In genomic region chr14:69768873-69769272, GRCh38 we compare ENCODE assay signal across 9 cellular contexts. TPM values are rescaled to one million over a fixed set of nuclear protein-coding genes. Genes with fewer than 3 reads are reported as not detected.
DNase-seq lines count a peak whose midpoint lies in the region; ATAC-seq, FAIRE-seq and TF ChIP-seq lines count a peak whose summit lies in the region.
"Had no signal": no experiment of that assay in that cellular context is flagged by ENCODE, and none has a peak within 500 bp of the region (broad histone marks: within the 10 kb centered on the region; RNA-seq: fewer than 3 reads in every experiment).

No MANE protein-coding gene starts in this region.

- peak overlapping the region; percentile 96 for H3K4me3 Mint-ChIP-seq in HFFc6
- H3K4me3 Mint-ChIP-seq in activated CD8-positive, alpha-beta T cell treated with anti-CD3 and anti-CD28 coated beads for 36 hours, result peak overlapping the region; percentile 90

- peaks cover 52% of the 10 kb centered on the region for H4K20me1 ChIP-seq in hepatocyte (ENCODE audit: insufficient read depth, poor library complexity, severe bottlenecking)

- intact Hi-C loops in activated CD8-positive, alpha-beta T cell treated with anti-CD3 and anti-CD28 coated beads for 36 hours (cut with micrococcal nuclease), result no loop called here

- H3K36me3 ChIP-seq in hepatocyte (replicated peaks; ENCODE audit: insufficient read depth, low read depth) (peaks cover 24% of the 10 kb centered on the region), small intestine (ENCODE audit: control insufficient read depth in 2 of 2, insufficient read depth in 2 of 2, low read length in 2 of 2) (peaks cover 21 to 32% of the 10 kb centered on the region in 2 donors)

- peaks cover 21% of the 10 kb centered on the region for H3K4me1 ChIP-seq in hepatocyte (ENCODE audit: insufficient read depth)
- H3K4me1 ChIP-seq in small intestine (ENCODE audit: control insufficient read depth in 2 of 2, insufficient read depth in 1 of 2, low read depth in 1 of 2, low read length in 1 of 2), result peaks cover 0 to 7% of the 10 kb centered on the region in 2 donors

- H3K27me3 ChIP-seq in hepatocyte (no peaks in the 10 kb centered on the region), small intestine (ENCODE audit: control insufficient read depth in 2 of 2, insufficient read depth in 2 of 2, low read length in 2 of 2) (no peaks in the 10 kb centered on the region)

- peaks cover 63% of the 10 kb centered on the region for H3K36me3 Mint-ChIP-seq in HFFc6 (ENCODE audit: low read depth)
- H3K36me3 Mint-ChIP-seq in activated CD8-positive, alpha-beta T cell treated with anti-CD3 and anti-CD28 coated beads for 36 hours (ENCODE audit: low read depth), result peaks cover 72% of the 10 kb centered on the region

- POLR2A ChIA-PET in activated CD8-positive, alpha-beta T cell treated with anti-CD3 and anti-CD28 coated beads for 36 hours (lab: Charles Lee), result interaction anchor here (1.5 to 4.2 kb wide), 4 partner anchors 8 to 157 kb away, joined by 7 to 28 read pairs (median 8); partner anchors contain the start of gene SUSD6

- H3K9me2 ChIP-seq in hepatocyte (replicated peaks; ENCODE audit: insufficient read depth), result no peaks in the 10 kb centered on the region

- peaks cover 13% of the 10 kb centered on the region for H3K27me3 Mint-ChIP-seq in HFFc6 (ENCODE audit: insufficient read depth)
- H3K27me3 Mint-ChIP-seq in activated CD8-positive, alpha-beta T cell treated with anti-CD3 and anti-CD28 coated beads for 36 hours, result peaks cover 2% of the 10 kb centered on the region

- H3K4me3 ChIP-seq in hepatocyte, result peak overlapping the region; percentile 76
- peak overlapping the region in 1 of 2 donors; percentile 95 for H3K4me3 ChIP-seq in small intestine (ENCODE audit: low read depth in 1 of 2, low read length in 2 of 2)

- H3K4me1 Mint-ChIP-seq in HFFc6 (ENCODE audit: low read depth), result peaks cover 54% of the 10 kb centered on the region
- peaks cover 63% of the 10 kb centered on the region for H3K4me1 Mint-ChIP-seq in activated CD8-positive, alpha-beta T cell treated with anti-CD3 and anti-CD28 coated beads for 36 hours (ENCODE audit: low read depth)

- WGBS in hepatocyte (ENCODE audit: low lambda C conversion rate, missing lambda C conversion rate), result 87% methylated on average over 8 of the region's 8 CpGs
- WGBS in small intestine, 3 donors, result 70 to 76% (median 73%) methylated on average over 8 of the region's 8 CpGs

- H3K4me2 ChIP-seq in hepatocyte, result peak overlapping the region; percentile 93

- H3K27ac ChIP-seq in hepatocyte (no peak overlapping the region), small intestine (ENCODE audit: low read depth in 1 of 2, low read length in 1 of 2) (peak overlapping the region in 1 of 2 donors; percentile 98)

- peak overlapping the region; percentile 100 for H3K27ac Mint-ChIP-seq in HFFc6
- H3K27ac Mint-ChIP-seq in activated CD8-positive, alpha-beta T cell treated with anti-CD3 and anti-CD28 coated beads for 36 hours, result peak overlapping the region; percentile 100

- no peak for FAIRE-seq in small intestine (lab: Jason Lieb, UNC)

- CTCF ChIA-PET in activated CD8-positive, alpha-beta T cell treated with anti-CD3 and anti-CD28 coated beads for 36 hours (lab: Charles Lee), result interaction anchor here (1.0 to 1.2 kb wide), 3 partner anchors 8 to 42 kb away, joined by 3 to 4 read pairs (median 4); no protein-coding TSS in a partner anchor

- peaks cover 7% of the 10 kb centered on the region for H3K9me3 Mint-ChIP-seq in HFFc6
- H3K9me3 Mint-ChIP-seq in activated CD8-positive, alpha-beta T cell treated with anti-CD3 and anti-CD28 coated beads for 36 hours, result peaks cover 6% of the 10 kb centered on the region

- H3K9me3 ChIP-seq in hepatocyte (ENCODE audit: low read depth) (no peaks in the 10 kb centered on the region), small intestine (ENCODE audit: control insufficient read depth, low read depth) (no peaks in the 10 kb centered on the region)

- H3K79me2 ChIP-seq in hepatocyte, result peaks cover 54% of the 10 kb centered on the region

- DNase-seq in HFFc6 (no peak), hepatocyte (ENCODE audit: low spot score) (no peak), small intestine (peak; percentile 43), Kasumi-1 (lab: John Stamatoyannopoulos, UW) (no peak), NCI-H1105 (lab: John Stamatoyannopoulos, UW) (no peak), SHP77 treated with DMSO at 0.1 percent for 48 hours (lab: John Stamatoyannopoulos, UW) (no peak), hepatic stellate cell (ENCODE audit: low spot score) (no peak)
- DNase-seq in activated CD8-positive, alpha-beta T cell treated with anti-CD3 and anti-CD28 coated beads for 36 hours, result no peak
- DNase-seq: NCI-H526 had no signal

- ATAC-seq in activated CD8-positive, alpha-beta T cell treated with anti-CD3 and anti-CD28 coated beads for 36 hours, result no peak

- TF ChIP-seq CTCF in HFFc6 (IDR thresholded peaks at IDR 0.05) (no peak), hepatocyte (IDR thresholded peaks at IDR 0.05; ENCODE audit: poor library complexity) (no peak)
- no peak for TF ChIP-seq CTCF in activated CD8-positive, alpha-beta T cell treated with anti-CD3 and anti-CD28 coated beads for 36 hours (IDR thresholded peaks at IDR 0.05)

- H2AFZ ChIP-seq in hepatocyte, result no peak overlapping the region

RNA-seq across cellular contexts. Expression of gene SRSF5, which starts 1.9 kb away (rescaled TPM):
- total RNA-seq in HFFc6 (2021; fragmentation: NEBNext Ultra II Directional; extraction: Animal tissue kit (Norgen Biotek cat#: 25700)), result 100 to 1,000 TPM; 162 to 221 (median 185) TPM
- 100 to 1,000 TPM; 255 to 267 TPM for total RNA-seq in activated CD8-positive, alpha-beta T cell treated with anti-CD3 and anti-CD28 coated beads for 36 hours
- 262 and 263 TPM in 2 replicates for total RNA-seq in hepatocyte
- 386 and 447 TPM in 2 replicates for polyA plus RNA-seq in hepatocyte
- 100 to 1,000 TPM; 216 to 250 (median 249) TPM for polyA plus RNA-seq in small intestine

RNA-seq across cellular contexts. Expression of gene SLC10A1, which starts 28.2 kb away (rescaled TPM):
- not detected for total RNA-seq in HFFc6 (2021; fragmentation: NEBNext Ultra II Directional; extraction: Animal tissue kit (Norgen Biotek cat#: 25700))
- not detected for total RNA-seq in activated CD8-positive, alpha-beta T cell treated with anti-CD3 and anti-CD28 coated beads for 36 hours
- 1.7 and 3.0 TPM in 2 replicates for total RNA-seq in hepatocyte
- polyA plus RNA-seq in hepatocyte (0.96 and 2.9 TPM in 2 replicates), small intestine (under 1 TPM in 1 of 3 donors, not detected in 2; 0.04 TPM)
